Comparison of ENCODE assay signal across 24 cellular contexts in genomic region chr10:119588071-119588470, GRCh38.
"Had no signal": no experiment of that assay in that cellular context is flagged by ENCODE, and none has a peak within 500 bp of the region (broad histone marks: within the 10 kb centered on the region; RNA-seq: fewer than 3 reads in every experiment).

No MANE protein-coding gene starts in this region.

- H3K9me3 Mint-ChIP-seq: immature natural killer cell, mesothelial cell of epicardium had no signal

- ATAC-seq: foreskin keratinocyte, gastroesophageal sphincter, heart left ventricle, left colon, lower lobe of right lung, mucosa of descending colon had no signal

- H3K4me3 ChIP-seq: coronary artery, dorsolateral prefrontal cortex, esophagus muscularis mucosa, gastroesophageal sphincter, heart left ventricle, hepatocyte, left ventricle myocardium inferior, lower lobe of right lung, mucosa of descending colon had no signal

- FAIRE-seq: colon, endothelial cell of umbilical vein, frontal cortex, kidney had no signal

- H3K4me2 ChIP-seq: hepatocyte had no signal

- H2AFZ ChIP-seq: hepatocyte had no signal

- DNase-seq: dermis blood vessel endothelial cell; dorsolateral prefrontal cortex; effector CD4-positive, alpha-beta T cell; effector memory CD4-positive, alpha-beta T cell; foreskin keratinocyte; heart left ventricle; hypothalamus; immature natural killer cell; islet precursor cell; kidney; kidney glomerular epithelial cell; left colon; left ventricle myocardium inferior; lower lobe of right lung; mesenchymal stem cell; mucosa of descending colon had no signal

- H3K27me3 ChIP-seq: dorsolateral prefrontal cortex, esophagus muscularis mucosa, foreskin keratinocyte, gastroesophageal sphincter, heart left ventricle, hepatocyte had no signal

- H3K27ac Mint-ChIP-seq: immature natural killer cell, mesothelial cell of epicardium had no signal

- H3K4me3 Mint-ChIP-seq: immature natural killer cell, mesothelial cell of epicardium had no signal

- H3K9me3 ChIP-seq: esophagus muscularis mucosa, gastroesophageal sphincter, heart left ventricle, left ventricle myocardium inferior, lower lobe of right lung, mucosa of descending colon had no signal

- H3K27ac ChIP-seq: coronary artery, dorsolateral prefrontal cortex, esophagus muscularis mucosa, foreskin keratinocyte, gastroesophageal sphincter, heart left ventricle, hepatocyte, left ventricle myocardium inferior, lower lobe of right lung had no signal
